Comparison of ENCODE assay signal across 18 cellular contexts in the genomic region with DNA sequence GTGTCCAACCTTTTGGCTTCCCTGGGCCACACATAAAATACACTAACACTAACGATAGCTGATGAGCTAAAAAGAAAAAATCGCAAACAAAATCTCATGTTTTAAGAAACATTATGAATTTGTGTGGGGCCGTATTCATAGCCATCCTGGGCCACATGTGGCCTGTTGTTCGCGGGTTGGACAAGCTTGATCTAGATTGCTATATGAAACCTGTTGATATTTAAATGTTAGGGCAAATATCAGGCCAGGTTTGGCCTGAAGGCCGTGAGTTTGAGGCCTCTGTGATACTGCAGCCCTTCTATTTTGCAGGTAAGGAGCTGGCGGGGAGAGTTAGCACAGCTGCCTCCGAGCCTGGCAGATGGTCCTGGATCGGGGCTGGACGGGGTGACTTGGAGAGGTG.
DNase-seq lines count a peak whose midpoint lies in the region; ATAC-seq and TF ChIP-seq lines count a peak whose summit lies in the region.
"Had no signal": no experiment of that assay in that cellular context is flagged by ENCODE, and none has a peak within 500 bp of the region (broad histone marks: within the 10 kb centered on the region; RNA-seq: fewer than 3 reads in every experiment).

No MANE protein-coding gene starts in this region.

- DNase-seq in right cardiac atrium (peak; percentile 8 to 50 (median 34)), left ventricle myocardium inferior (no peak), WERI-Rb-1 (peak; percentile 39), T-helper 2 cell (no peak), NCI-H128 (lab: John Stamatoyannopoulos, UW; ENCODE audit: unreplicated experiment) (no peak), HK-2 (ENCODE audit: unreplicated experiment) (no peak)
- DNase-seq: BE2C; Calu3; CD4-positive, alpha-beta T cell; NCI-H1417; NCI-H2029; NCI-H510A; NCI-H82; PC-3 had no signal

- peaks cover 12% of the 10 kb centered on the region for H3K4me1 ChIP-seq in right cardiac atrium (ENCODE audit: control insufficient read depth, insufficient read depth, low read length)
- H3K4me1 ChIP-seq in left ventricle myocardium inferior = peaks cover 52% of the 10 kb centered on the region
- H3K4me1 ChIP-seq in neutrophil (ENCODE audit: control insufficient read depth in 1 of 2, insufficient read depth in 1 of 2, low read depth in 1 of 2, low read length in 1 of 2) = peaks cover 41 to 47% of the 10 kb centered on the region in 2 experiments

- no peak for ATAC-seq in right cardiac atrium
- ATAC-seq: PC-3 had no signal

- 91% methylated on average over 10 of the region's 10 CpGs for WGBS in right cardiac atrium

- H3K27me3 ChIP-seq in right cardiac atrium (ENCODE audit: control insufficient read depth, insufficient read depth) = no peaks in the 10 kb centered on the region
- H3K27me3 ChIP-seq in left ventricle myocardium inferior (ENCODE audit: low read depth) = no peaks in the 10 kb centered on the region
- H3K27me3 ChIP-seq in WERI-Rb-1 (ENCODE audit: insufficient read depth, low read depth, severe bottlenecking) = no peaks in the 10 kb centered on the region
- H3K27me3 ChIP-seq in neutrophil = no peaks in the 10 kb centered on the region
- H3K27me3 ChIP-seq: BE2C had no signal

- no peak overlapping the region for H3K4me3 ChIP-seq in right cardiac atrium (ENCODE audit: low read length)
- H3K4me3 ChIP-seq in left ventricle myocardium inferior = no peak overlapping the region
- H3K4me3 ChIP-seq in WERI-Rb-1 (ENCODE audit: low read depth, low read length) = no peak overlapping the region
- no peak overlapping the region for H3K4me3 ChIP-seq in neutrophil (ENCODE audit: low read depth in 1 of 2, low read length in 1 of 2)
- H3K4me3 ChIP-seq: HAP-1, SK-N-MC had no signal

- H3K9me3 ChIP-seq in right cardiac atrium (ENCODE audit: control insufficient read depth, low read length) = no peaks in the 10 kb centered on the region
- no peaks in the 10 kb centered on the region for H3K9me3 ChIP-seq in left ventricle myocardium inferior (replicated peaks)
- H3K9me3 ChIP-seq in WERI-Rb-1 (ENCODE audit: severe bottlenecking) = no peaks in the 10 kb centered on the region
- no peaks in the 10 kb centered on the region for H3K9me3 ChIP-seq in neutrophil
- H3K9me3 ChIP-seq: BE2C, HAP-1 had no signal

- intact Hi-C loops in right cardiac atrium (cut with DNase I) = no loop called here
- intact Hi-C loops in left ventricle myocardium inferior (cut with micrococcal nuclease) = no loop called here

- TF ChIP-seq CTCF in left ventricle myocardium inferior (IDR thresholded peaks at IDR 0.05; ENCODE audit: borderline replicate concordance) = no peak
- no peak for TF ChIP-seq CTCF in WERI-Rb-1 (IDR thresholded peaks at IDR 0.05; ENCODE audit: low read depth, low read length)
- TF ChIP-seq CTCF in neutrophil (IDR thresholded peaks at IDR 0.05) = no peak

- no peak overlapping the region for H3K27ac ChIP-seq in right cardiac atrium (ENCODE audit: low read length)
- H3K27ac ChIP-seq in left ventricle myocardium inferior (replicated peaks) = no peak overlapping the region
- no peak overlapping the region for H3K27ac ChIP-seq in WERI-Rb-1
- peak overlapping the region; percentile 9 for H3K27ac ChIP-seq in neutrophil
- H3K27ac ChIP-seq: HL-60, SK-N-MC had no signal

- H3K36me3 ChIP-seq in left ventricle myocardium inferior (no peaks in the 10 kb centered on the region), WERI-Rb-1 (no peaks in the 10 kb centered on the region), neutrophil (no peaks in the 10 kb centered on the region)
- H3K36me3 ChIP-seq: BE2C, HAP-1 had no signal

Comparison
In these comparisons a context has a peak if more than half of its experiments do, and no peak if none do; other contexts are left out.
1. DNase-seq: peak in right cardiac atrium (3 of 3) and WERI-Rb-1 (single experiment); none in left ventricle myocardium inferior (single experiment), T-helper 2 cell (0 of 5), NCI-H128 (single experiment) and HK-2 (single experiment).